ENCODE assay signal across 8 cellular contexts in the genomic region with DNA sequence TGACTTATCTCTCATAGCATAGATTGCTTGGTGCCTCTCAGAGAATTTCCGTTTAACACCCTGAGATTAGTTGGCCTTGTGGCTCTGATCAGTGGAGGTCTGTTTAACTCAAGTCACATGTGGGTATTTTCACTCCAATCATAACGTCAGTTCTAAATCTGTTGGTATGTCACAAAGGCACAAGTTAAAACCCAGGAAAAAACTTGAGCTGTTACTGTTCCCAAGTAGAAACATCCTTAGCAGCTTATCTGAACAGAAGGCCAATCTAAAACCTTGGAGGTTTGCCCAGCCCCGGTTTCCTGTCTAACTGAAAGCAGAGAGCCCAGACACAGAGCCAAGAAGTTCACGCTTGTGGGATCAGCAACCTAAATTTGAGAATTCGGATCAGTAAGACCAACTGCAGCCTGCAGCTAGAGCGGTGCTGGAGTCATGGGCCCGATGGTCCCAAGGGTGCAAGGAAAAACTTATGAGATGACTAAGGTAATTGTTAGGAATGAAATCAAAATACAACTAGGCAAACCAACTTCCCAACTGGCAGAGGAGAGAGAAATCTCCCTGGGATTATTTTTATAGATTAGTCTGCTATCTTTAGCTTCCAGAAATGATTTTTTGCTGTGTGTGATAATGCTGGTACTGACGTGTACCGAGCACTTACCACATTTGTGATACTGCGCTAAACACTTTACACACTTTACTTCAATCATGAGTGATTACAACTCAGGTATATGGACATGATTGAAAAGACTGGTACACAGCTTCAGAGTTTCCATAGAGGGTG.
DNase-seq lines count a peak whose midpoint lies in the region; ATAC-seq, FAIRE-seq and TF ChIP-seq lines count a peak whose summit lies in the region.

No MANE protein-coding gene starts in this region.

- peaks cover 3% of the 10 kb centered on the region; the same call in 1 of the 3 replicates for H3K36me3 Mint-ChIP-seq in GM23338 (ENCODE audit: low read depth)

- intact Hi-C loops in adrenal gland (cut with DNase I) (no loop called here), left ventricle myocardium superior (cut with micrococcal nuclease) (no loop called here)

- no peaks in the 10 kb centered on the region for H3K27me3 ChIP-seq in GM23338 (ENCODE audit: insufficient read depth)
- H3K27me3 ChIP-seq in adrenal gland = no peaks in the 10 kb centered on the region
- no peaks in the 10 kb centered on the region for H3K27me3 ChIP-seq in small intestine (ENCODE audit: control insufficient read depth in 2 of 2, insufficient read depth in 2 of 2, low read length in 2 of 2)

- peak in 1 of 2 donors; percentile 58 for TF ChIP-seq POLR2A in adrenal gland (IDR thresholded peaks at IDR 0.05)

- no peaks in the 10 kb centered on the region for H3K79me2 ChIP-seq in GM23338 (replicated peaks; ENCODE audit: insufficient read depth)

- no peaks in the 10 kb centered on the region for H3F3A ChIP-seq in GM23338 (replicated peaks; ENCODE audit: low read depth)

- FAIRE-seq in small intestine (lab: Jason Lieb, UNC) = no peak

- DNase-seq in GM23338 (ENCODE audit: low spot score) = no peak
- peak; percentile 86 to 98 (median 96) for DNase-seq in adrenal gland
- DNase-seq in left ventricle myocardium superior = peak; percentile 89
- DNase-seq in small intestine = peak; percentile 63
- no peak for DNase-seq in stimulated activated CD4-positive, alpha-beta T cell treated with anti-CD3 and anti-CD28 coated beads, Interleukin-4, amount 100 ng/mL, for 4 hours
- no peak for DNase-seq in activated T-cell treated with anti-CD3 and anti-CD28 coated beads, Interleukin-2, amount 50 U/mL, for 1 hour
- DNase-seq in iPS-NIHi7 (ENCODE audit: extremely low spot score) = no peak

- TF ChIP-seq CTCF in GM23338 (conservative IDR thresholded peaks at IDR 0.05; ENCODE audit: low read depth in 2 of 2) (no peak), adrenal gland (IDR thresholded peaks at IDR 0.05) (no peak)

- 8 to 15% (median 11%) methylated on average over 10 of the region's 10 CpGs for WGBS in adrenal gland, 4 donors
- WGBS in small intestine, 3 donors = 29 to 35% (median 30%) methylated on average over 10 of the region's 10 CpGs

- H3K4me1 ChIP-seq in GM23338 (ENCODE audit: insufficient read depth) (no peaks in the 10 kb centered on the region; the same call in 1 of the 2 replicates), adrenal gland (replicated peaks in 1 of 2) (peaks cover 16% of the 10 kb centered on the region in 2 donors), small intestine (ENCODE audit: control insufficient read depth in 2 of 2, insufficient read depth in 1 of 2, low read depth in 1 of 2, low read length in 1 of 2) (peaks cover 0 to 3% of the 10 kb centered on the region in 2 donors)

- H3K27ac ChIP-seq in GM23338 (ENCODE audit: low read depth) (no peak overlapping the region), adrenal gland (peak overlapping the region; percentile 43 to 91 (median 67)), small intestine (ENCODE audit: low read depth in 1 of 2, low read length in 1 of 2) (peak overlapping the region in 1 of 2 donors; percentile 64)

- no peaks in the 10 kb centered on the region for H4K20me1 ChIP-seq in GM23338 (replicated peaks; ENCODE audit: insufficient read depth)

- no peak overlapping the region for H3K4me3 ChIP-seq in GM23338
- peak overlapping the region in 1 of 4 donors; percentile 15 for H3K4me3 ChIP-seq in adrenal gland
- no peak overlapping the region for H3K4me3 ChIP-seq in small intestine (ENCODE audit: low read depth in 1 of 2, low read length in 2 of 2)

- no peaks in the 10 kb centered on the region for H3K9me2 ChIP-seq in GM23338 (ENCODE audit: insufficient read depth)

- H3K9me3 Mint-ChIP-seq in GM23338 = peaks cover 8% of the 10 kb centered on the region

- H3K27me3 Mint-ChIP-seq in GM23338 (ENCODE audit: insufficient read depth, low read depth, poor library complexity) = no peaks in the 10 kb centered on the region

- no peak overlapping the region for H3K27ac Mint-ChIP-seq in GM23338

- peak overlapping the region; percentile 74 for H2AFZ ChIP-seq in GM23338

- ATAC-seq in GM23338 = no peak
- ATAC-seq in left ventricle myocardium superior = peak; percentile 90
- no peak for ATAC-seq in GM21786 (IDR thresholded peaks at IDR 0.05; ENCODE audit: unreplicated experiment)

- H3K4me1 Mint-ChIP-seq in GM23338 = peaks cover 13% of the 10 kb centered on the region

- H3K36me3 ChIP-seq in GM23338 (ENCODE audit: insufficient read depth) = 0 out of 2 replicates have a peak, but pooled peaks cover 4% of the 10 kb centered on the region
- H3K36me3 ChIP-seq in adrenal gland (replicated peaks in 1 of 2) = no peaks in the 10 kb centered on the region
- no peaks in the 10 kb centered on the region for H3K36me3 ChIP-seq in small intestine (ENCODE audit: control insufficient read depth in 2 of 2, insufficient read depth in 2 of 2, low read length in 2 of 2)

- no peak overlapping the region for H3K4me3 Mint-ChIP-seq in GM23338

- H3K4me2 ChIP-seq in GM23338 = no peak overlapping the region

- H3K9me3 ChIP-seq in adrenal gland (replicated peaks in 1 of 3) = no peaks in the 10 kb centered on the region
- H3K9me3 ChIP-seq in small intestine (ENCODE audit: control insufficient read depth, low read depth) = no peaks in the 10 kb centered on the region

TF ChIP-seq in GM23338, 12 proteins besides CTCF, POLR2A, EP300 and RAD21 (continues in another document):
- no peak for TF ChIP-seq STAT1 (IDR thresholded peaks at IDR 0.05; ENCODE audit: unreplicated experiment)
- TF ChIP-seq EZH2 (IDR thresholded peaks at IDR 0.05; ENCODE audit: low read depth, unreplicated experiment) = no peak
- TF ChIP-seq, protein P1, sequence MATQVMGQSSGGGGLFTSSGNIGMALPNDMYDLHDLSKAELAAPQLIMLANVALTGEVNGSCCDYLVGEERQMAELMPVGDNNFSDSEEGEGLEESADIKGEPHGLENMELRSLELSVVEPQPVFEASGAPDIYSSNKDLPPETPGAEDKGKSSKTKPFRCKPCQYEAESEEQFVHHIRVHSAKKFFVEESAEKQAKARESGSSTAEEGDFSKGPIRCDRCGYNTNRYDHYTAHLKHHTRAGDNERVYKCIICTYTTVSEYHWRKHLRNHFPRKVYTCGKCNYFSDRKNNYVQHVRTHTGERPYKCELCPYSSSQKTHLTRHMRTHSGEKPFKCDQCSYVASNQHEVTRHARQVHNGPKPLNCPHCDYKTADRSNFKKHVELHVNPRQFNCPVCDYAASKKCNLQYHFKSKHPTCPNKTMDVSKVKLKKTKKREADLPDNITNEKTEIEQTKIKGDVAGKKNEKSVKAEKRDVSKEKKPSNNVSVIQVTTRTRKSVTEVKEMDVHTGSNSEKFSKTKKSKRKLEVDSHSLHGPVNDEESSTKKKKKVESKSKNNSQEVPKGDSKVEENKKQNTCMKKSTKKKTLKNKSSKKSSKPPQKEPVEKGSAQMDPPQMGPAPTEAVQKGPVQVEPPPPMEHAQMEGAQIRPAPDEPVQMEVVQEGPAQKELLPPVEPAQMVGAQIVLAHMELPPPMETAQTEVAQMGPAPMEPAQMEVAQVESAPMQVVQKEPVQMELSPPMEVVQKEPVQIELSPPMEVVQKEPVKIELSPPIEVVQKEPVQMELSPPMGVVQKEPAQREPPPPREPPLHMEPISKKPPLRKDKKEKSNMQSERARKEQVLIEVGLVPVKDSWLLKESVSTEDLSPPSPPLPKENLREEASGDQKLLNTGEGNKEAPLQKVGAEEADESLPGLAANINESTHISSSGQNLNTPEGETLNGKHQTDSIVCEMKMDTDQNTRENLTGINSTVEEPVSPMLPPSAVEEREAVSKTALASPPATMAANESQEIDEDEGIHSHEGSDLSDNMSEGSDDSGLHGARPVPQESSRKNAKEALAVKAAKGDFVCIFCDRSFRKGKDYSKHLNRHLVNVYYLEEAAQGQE (IDR thresholded peaks at IDR 0.05; ENCODE audit: unreplicated experiment) = no peak

Comparison
In these comparisons a context has a peak if more than half of its experiments do, and no peak if none do; other contexts are left out.
1. DNase-seq: peak in adrenal gland (7 of 7), left ventricle myocardium superior (single experiment) and small intestine (single experiment); none in GM23338 (single experiment), stimulated activated CD4-positive, alpha-beta T cell treated with anti-CD3 and anti-CD28 coated beads, Interleukin-4, amount 100 ng/mL, for 4 hours (0 of 2), activated T-cell treated with anti-CD3 and anti-CD28 coated beads, Interleukin-2, amount 50 U/mL, for 1 hour (single experiment) and iPS-NIHi7 (single experiment).